9 cellular contexts compared by ENCODE assay signal in genomic region chr2:105144128-105144940, GRCh38.
DNase-seq lines count a peak whose midpoint lies in the region; FAIRE-seq and TF ChIP-seq lines count a peak whose summit lies in the region.
"Had no signal": no experiment of that assay in that cellular context is flagged by ENCODE, and none has a peak within 500 bp of the region (broad histone marks: within the 10 kb centered on the region; RNA-seq: fewer than 3 reads in every experiment).

No MANE protein-coding gene starts in this region.

- H3K4me3 Mint-ChIP-seq in T-helper 2 cell treated with Interferon-gamma antibody and Interleukin-4, amounts not matched to agents 5 μg/mL and 100 μg/mL, for 36 hours: peak overlapping the region; percentile 79

- no peak overlapping the region for H3K27ac Mint-ChIP-seq in T-helper 2 cell treated with Interferon-gamma antibody and Interleukin-4, amounts not matched to agents 5 μg/mL and 100 μg/mL, for 36 hours

- peak overlapping the region; percentile 93; the same call in 1 of the 2 replicates for H2AFZ ChIP-seq in Loucy (ENCODE audit: low read length)

- H3K4me1 ChIP-seq in Loucy (ENCODE audit: insufficient read depth, low read length, poor library complexity, severe bottlenecking) (peaks cover 7% of the 10 kb centered on the region), esophagus squamous epithelium (peaks cover 3 to 20% (median 4%) of the 10 kb centered on the region in 3 donors), spleen (peaks cover 0 to 22% (median 13%) of the 10 kb centered on the region in 6 donors), kidney (ENCODE audit: control insufficient read depth in 1 of 2, insufficient read depth in 1 of 2, low read depth in 1 of 2, low read length in 2 of 2) (peaks cover 0 to 8% of the 10 kb centered on the region in 2 donors)

- H3K9ac ChIP-seq in Loucy (ENCODE audit: low read depth, low read length, poor library complexity, severe bottlenecking): no peak overlapping the region
- H3K9ac ChIP-seq in kidney (ENCODE audit: low read length in 2 of 2): no peak overlapping the region

- H3K36me3 Mint-ChIP-seq in T-helper 2 cell treated with Interferon-gamma antibody and Interleukin-4, amounts not matched to agents 5 μg/mL and 100 μg/mL, for 36 hours (ENCODE audit: low read depth): no peaks in the 10 kb centered on the region

- no peak for TF ChIP-seq CTCF in Loucy (conservative IDR thresholded peaks at IDR 0.05; ENCODE audit: low read length)
- TF ChIP-seq CTCF in esophagus squamous epithelium (IDR thresholded peaks at IDR 0.05): no peak
- TF ChIP-seq CTCF in spleen (IDR thresholded peaks at IDR 0.05 in 8 of 11, conservative IDR thresholded peaks at IDR 0.05 in 3 of 11): no peak
- TF ChIP-seq CTCF in kidney (IDR thresholded peaks at IDR 0.05; ENCODE audit: borderline replicate concordance, extremely low read depth, insufficient read depth): no peak

- peaks cover 5% of the 10 kb centered on the region for H3K4me1 Mint-ChIP-seq in T-helper 2 cell treated with Interferon-gamma antibody and Interleukin-4, amounts not matched to agents 5 μg/mL and 100 μg/mL, for 36 hours (ENCODE audit: low read depth)

- peak overlapping the region; percentile 70 for H3K4me2 ChIP-seq in Loucy (ENCODE audit: low read depth, low read length, poor library complexity, severe bottlenecking)

- H3K27me3 ChIP-seq in Loucy (ENCODE audit: insufficient read depth, low read length, poor library complexity, severe bottlenecking) (no peaks in the 10 kb centered on the region), esophagus squamous epithelium (peaks cover 0 to 69% (median 2%) of the 10 kb centered on the region in 4 donors), spleen (replicated peaks in 1 of 7) (peaks cover 0 to 63% (median 25%) of the 10 kb centered on the region in 7 donors)

- H4K20me1 ChIP-seq in Loucy (ENCODE audit: insufficient read depth, low read length, poor library complexity, severe bottlenecking): no peaks in the 10 kb centered on the region

- TF ChIP-seq POLR2A in esophagus squamous epithelium (IDR thresholded peaks at IDR 0.05): no peak
- TF ChIP-seq POLR2A in spleen (IDR thresholded peaks at IDR 0.05): no peak

- H3K9me3 ChIP-seq in Loucy (ENCODE audit: insufficient read depth, low read depth, low read length) (no peaks in the 10 kb centered on the region), esophagus squamous epithelium (no peaks in the 10 kb centered on the region), spleen (no peaks in the 10 kb centered on the region), kidney (ENCODE audit: control insufficient read depth in 1 of 2, low read length in 2 of 2) (no peaks in the 10 kb centered on the region)

- 12 to 14% methylated on average over 9 to 13 of the region's 66 CpGs for WGBS in esophagus squamous epithelium, 2 donors
- 6 to 15% (median 7%) methylated on average over 25 to 66 of the region's 66 CpGs for WGBS in spleen, 5 donors

- H3K9me3 Mint-ChIP-seq in T-helper 2 cell treated with Interferon-gamma antibody and Interleukin-4, amounts not matched to agents 5 μg/mL and 100 μg/mL, for 36 hours: no peaks in the 10 kb centered on the region

- no peak for FAIRE-seq in kidney (lab: Jason Lieb, UNC)

- H3K27me3 Mint-ChIP-seq in T-helper 2 cell treated with Interferon-gamma antibody and Interleukin-4, amounts not matched to agents 5 μg/mL and 100 μg/mL, for 36 hours (ENCODE audit: low read depth): peaks cover 36% of the 10 kb centered on the region

- H3F3A ChIP-seq in Loucy (ENCODE audit: low read depth): no peaks in the 10 kb centered on the region

- no peaks in the 10 kb centered on the region for H3K79me2 ChIP-seq in Loucy (ENCODE audit: insufficient read depth, low read length)

- H3K36me3 ChIP-seq in Loucy (ENCODE audit: insufficient read depth, low read length) (no peaks in the 10 kb centered on the region), esophagus squamous epithelium (no peaks in the 10 kb centered on the region), spleen (no peaks in the 10 kb centered on the region), kidney (ENCODE audit: control insufficient read depth in 1 of 2, insufficient read depth in 2 of 2, low read length in 2 of 2) (no peaks in the 10 kb centered on the region)

- no peaks in the 10 kb centered on the region for H3K9me2 ChIP-seq in Loucy (replicated peaks; ENCODE audit: low read depth, low read length)

- DNase-seq in T-helper 2 cell treated with Interferon-gamma antibody and Interleukin-4, amounts not matched to agents 5 μg/mL and 100 μg/mL, for 36 hours (ENCODE audit: low spot score): no peak
- DNase-seq in T-helper 2 cell (no peak), esophagus squamous epithelium (lab: John Stamatoyannopoulos, UW) (no peak), spleen (no peak), NCI-H2196 treated with DMSO at 0.1 percent for 48 hours (lab: John Stamatoyannopoulos, UW; ENCODE audit: unreplicated experiment) (no peak), kidney (no peak), NCI-H2029 treated with DMSO at 0.1 percent for 48 hours (lab: John Stamatoyannopoulos, UW) (no peak)

- H3K4me3 ChIP-seq in Loucy (ENCODE audit: low read length, poor library complexity, severe bottlenecking) (peak overlapping the region; percentile 70), esophagus squamous epithelium (peak overlapping the region; percentile 38 to 67 (median 47)), spleen (peak overlapping the region in 7 of 8 donors; percentile 34 to 76 (median 47)), kidney (ENCODE audit: low read length in 2 of 2) (no peak overlapping the region)

- intact Hi-C loops in esophagus squamous epithelium (cut with DNase I) (no loop called here), spleen (cut with DNase I; ENCODE audit: low total_unique reads) (no loop called here), kidney (cut with DNase I) (no loop called here)

- H3K27ac ChIP-seq in esophagus squamous epithelium (no peak overlapping the region), spleen (no peak overlapping the region), kidney (ENCODE audit: low read depth in 2 of 2, low read length in 2 of 2) (no peak overlapping the region)
- H3K27ac ChIP-seq: C4-2B had no signal

Comparison
In these comparisons a context has a peak if more than half of its experiments do, and no peak if none do; other contexts are left out.
1. H3K4me3 ChIP-seq: peak in Loucy (single experiment), esophagus squamous epithelium (4 of 4) and spleen (7 of 8); none in kidney (0 of 2).